10 cellular contexts compared by ENCODE assay signal in the genomic region with DNA sequence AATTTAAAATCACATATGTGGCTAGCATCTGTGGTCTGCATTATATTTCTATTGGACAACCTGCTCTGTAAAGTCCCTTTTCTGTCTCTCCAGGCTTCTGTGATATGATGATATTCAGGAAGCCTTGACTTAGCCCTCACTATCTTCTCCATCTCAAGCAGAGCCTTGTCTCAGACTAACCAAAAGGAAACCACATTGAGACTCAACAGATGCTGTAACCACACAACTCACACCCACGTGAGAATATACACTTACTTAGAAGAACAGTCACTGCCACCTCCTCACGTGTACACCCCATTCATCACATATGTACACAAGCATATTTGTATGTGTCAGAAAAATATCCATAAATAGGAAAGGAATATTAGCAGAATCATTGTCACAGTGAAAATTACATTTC. TPM values are rescaled to one million over a fixed set of nuclear protein-coding genes. Genes with fewer than 3 reads are reported as not detected.
DNase-seq lines count a peak whose midpoint lies in the region; ATAC-seq and TF ChIP-seq lines count a peak whose summit lies in the region.
"Had no signal": no experiment of that assay in that cellular context is flagged by ENCODE, and none has a peak within 500 bp of the region (broad histone marks: within the 10 kb centered on the region; RNA-seq: fewer than 3 reads in every experiment).

No MANE protein-coding gene starts in this region.

- H4K20me1 ChIP-seq in DND-41 (ENCODE audit: insufficient read depth, low read length) = no peaks in the 10 kb centered on the region

- peaks cover 37% of the 10 kb centered on the region for H3K27me3 Mint-ChIP-seq in activated CD8-positive, alpha-beta T cell treated with anti-CD3 and anti-CD28 coated beads, Interleukin-2, amount 10 ng/mL, durations not matched to agents 7 days and 5 days (ENCODE audit: low read depth)

- H3K79me2 ChIP-seq in DND-41 (ENCODE audit: insufficient read depth, low read length) = no peaks in the 10 kb centered on the region

- no peaks in the 10 kb centered on the region for H3K27me3 ChIP-seq in DND-41 (ENCODE audit: insufficient read depth, low read length, poor library complexity)
- peaks cover 5% of the 10 kb centered on the region for H3K27me3 ChIP-seq in suprapubic skin
- H3K27me3 ChIP-seq: MG63 had no signal

- no peak overlapping the region for H3K4me3 ChIP-seq in DND-41 (ENCODE audit: low read depth in 1 of 2, low read length in 2 of 2)
- no peak overlapping the region for H3K4me3 ChIP-seq in suprapubic skin
- H3K4me3 ChIP-seq: MG63 had no signal

- H3K9me3 Mint-ChIP-seq in activated CD8-positive, alpha-beta T cell treated with anti-CD3 and anti-CD28 coated beads, Interleukin-2, amount 10 ng/mL, durations not matched to agents 7 days and 5 days (ENCODE audit: insufficient read depth) = no peaks in the 10 kb centered on the region

- no peak overlapping the region for H3K4me2 ChIP-seq in DND-41 (ENCODE audit: insufficient read depth, low read length)

- TF ChIP-seq CTCF in DND-41 (IDR thresholded peaks at IDR 0.05; ENCODE audit: borderline replicate concordance, extremely low read depth, low read length, poor library complexity, severe bottlenecking) = no peak
- TF ChIP-seq CTCF in suprapubic skin (IDR thresholded peaks at IDR 0.05) = no peak

- DNase-seq in DND-41 (peak; percentile 30), suprapubic skin (ENCODE audit: low spot score in 2 of 2) (no peak), cerebellum (ENCODE audit: low spot score) (no peak), HEK293T (ENCODE audit: extremely low spot score) (no peak), SHP77 (lab: John Stamatoyannopoulos, UW) (no peak)
- peak; percentile 55 for DNase-seq in activated CD8-positive, alpha-beta T cell treated with anti-CD3 and anti-CD28 coated beads, Interleukin-2, amount 10 ng/mL, durations not matched to agents 7 days and 5 days
- DNase-seq: MG63 had no signal

- no peak overlapping the region for H3K27ac Mint-ChIP-seq in activated CD8-positive, alpha-beta T cell treated with anti-CD3 and anti-CD28 coated beads, Interleukin-2, amount 10 ng/mL, durations not matched to agents 7 days and 5 days

- CTCF ChIA-PET in activated CD8-positive, alpha-beta T cell treated with anti-CD3 and anti-CD28 coated beads, Interleukin-2, amount 10 ng/mL, durations not matched to agents 7 days and 5 days (lab: Charles Lee) = interaction anchor here (1.2 kb wide), 1 partner anchor 110 kb away, joined by 3 read pairs; no protein-coding TSS in a partner anchor
- CTCF ChIA-PET in HEK293T (lab: Yijun Ruan, JAX) = no interaction called here

- TF ChIP-seq EP300 in suprapubic skin (IDR thresholded peaks at IDR 0.05) = no peak

- H3K36me3 ChIP-seq in DND-41 (ENCODE audit: insufficient read depth, low read length) (no peaks in the 10 kb centered on the region), suprapubic skin (no peaks in the 10 kb centered on the region)
- H3K36me3 ChIP-seq: MG63 had no signal

- no peak for TF ChIP-seq POLR2A in suprapubic skin (IDR thresholded peaks at IDR 0.05)

- peak; percentile 99 for ATAC-seq in DND-41 (ENCODE audit: insufficient read depth, low read depth)
- peak; percentile 85 for ATAC-seq in GM18867 (IDR thresholded peaks at IDR 0.05; ENCODE audit: unreplicated experiment)
- ATAC-seq in HG03196 (IDR thresholded peaks at IDR 0.05; ENCODE audit: unreplicated experiment) = peak; percentile 56
- peak; percentile 97 for ATAC-seq in activated CD8-positive, alpha-beta T cell treated with anti-CD3 and anti-CD28 coated beads, Interleukin-2, amount 10 ng/mL, durations not matched to agents 7 days and 5 days

- H3K36me3 Mint-ChIP-seq in activated CD8-positive, alpha-beta T cell treated with anti-CD3 and anti-CD28 coated beads, Interleukin-2, amount 10 ng/mL, durations not matched to agents 7 days and 5 days (ENCODE audit: low read depth) = peaks cover 3% of the 10 kb centered on the region

- H3K27ac ChIP-seq in DND-41 (ENCODE audit: low read length) (no peak overlapping the region), suprapubic skin (no peak overlapping the region)

- POLR2A ChIA-PET in activated CD8-positive, alpha-beta T cell treated with anti-CD3 and anti-CD28 coated beads, Interleukin-2, amount 10 ng/mL, durations not matched to agents 7 days and 5 days (lab: Charles Lee) = no interaction called here
- POLR2A ChIA-PET in HEK293T (lab: Yijun Ruan, JAX) = no interaction called here

- 24% methylated on average over 2 of the region's 2 CpGs for WGBS in suprapubic skin

- H3K9ac ChIP-seq in DND-41 (ENCODE audit: low read depth, low read length) = no peak overlapping the region

- H3K4me1 Mint-ChIP-seq in activated CD8-positive, alpha-beta T cell treated with anti-CD3 and anti-CD28 coated beads, Interleukin-2, amount 10 ng/mL, durations not matched to agents 7 days and 5 days (ENCODE audit: low read depth) = peaks cover 23% of the 10 kb centered on the region

- peaks cover 9% of the 10 kb centered on the region; the same call in 1 of the 2 replicates for H3K4me1 ChIP-seq in DND-41 (ENCODE audit: insufficient read depth, low read length)
- H3K4me1 ChIP-seq in suprapubic skin = no peaks in the 10 kb centered on the region

- H3K9me3 ChIP-seq in DND-41 (ENCODE audit: insufficient read depth, low read length, severe bottlenecking) (no peaks in the 10 kb centered on the region), suprapubic skin (no peaks in the 10 kb centered on the region)

- no peak overlapping the region for H2AFZ ChIP-seq in DND-41 (ENCODE audit: low read depth, low read length)

- H3K4me3 Mint-ChIP-seq in activated CD8-positive, alpha-beta T cell treated with anti-CD3 and anti-CD28 coated beads, Interleukin-2, amount 10 ng/mL, durations not matched to agents 7 days and 5 days = no peak overlapping the region

TF ChIP-seq in HEK293T, 16 proteins besides CTCF, POLR2A, EP300 and RAD21:
- TF ChIP-seq ZNF384 (IDR thresholded peaks at IDR 0.05) = no peak
- no peak for TF ChIP-seq CTBP1 (IDR thresholded peaks at IDR 0.05; ENCODE audit: borderline replicate concordance)
- TF ChIP-seq FOXA1 (IDR thresholded peaks at IDR 0.05) = no peak
- no peak for TF ChIP-seq NFRKB (IDR thresholded peaks at IDR 0.05)

RNA-seq across cellular contexts. Expression of a gene that starts 33.6 kb away (rescaled TPM):
- total RNA-seq in activated CD8-positive, alpha-beta T cell treated with anti-CD3 and anti-CD28 coated beads, Interleukin-2, amount 10 ng/mL, durations not matched to agents 7 days and 5 days = not detected
- total RNA-seq in suprapubic skin (1 to 10 TPM in 1 of 4 donors, under 1 TPM in 1, not detected in 2; 0.34 to 1.6 TPM), cerebellum (0.54 TPM)
- total RNA-seq: skeletal muscle tissue had no signal

Comparison
In these comparisons a context has a peak if more than half of its experiments do, and no peak if none do; other contexts are left out.
1. DNase-seq: peak in DND-41 (single experiment) and activated CD8-positive, alpha-beta T cell treated with anti-CD3 and anti-CD28 coated beads, Interleukin-2, amount 10 ng/mL, durations not matched to agents 7 days and 5 days (single experiment); none in suprapubic skin (0 of 2), cerebellum (single experiment), HEK293T (single experiment) and SHP77 (0 of 2).
2. Peak in every context shown above with its lines, with median percentiles within 50 percentile points of each other: ATAC-seq.